ENCODE assay signal across 10 cellular contexts in the genomic region with DNA sequence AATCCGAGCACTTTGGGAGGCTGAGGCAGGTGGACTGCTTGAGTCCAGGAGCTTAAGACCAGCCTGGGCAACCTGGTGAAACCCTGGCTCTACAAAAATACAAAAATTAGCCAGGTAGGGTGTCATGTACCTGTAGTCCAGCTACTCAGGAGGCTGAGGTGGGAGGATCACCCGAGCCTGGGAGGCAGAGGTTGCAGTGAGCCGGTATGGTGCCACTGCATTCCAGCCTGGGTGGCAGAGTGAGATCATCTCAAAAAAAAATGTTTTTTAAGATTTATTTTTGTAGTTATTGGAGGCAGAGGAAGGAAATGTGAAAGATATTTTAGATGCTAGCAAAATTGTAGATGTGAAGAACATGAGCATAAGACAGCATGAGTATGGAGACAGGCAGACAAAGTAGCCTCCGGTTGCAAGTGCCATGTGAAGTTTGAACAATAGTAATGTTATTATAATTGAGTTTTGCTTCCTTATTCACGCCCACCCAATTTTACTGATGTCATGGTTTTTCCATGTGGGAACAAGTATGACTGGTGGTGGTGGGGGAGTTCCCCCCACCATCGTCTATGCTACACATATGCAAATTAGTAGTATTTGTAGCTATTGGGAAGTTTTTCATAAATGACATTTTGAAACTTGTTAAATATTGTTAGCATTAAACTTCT. TPM values are rescaled to one million over a fixed set of nuclear protein-coding genes. Genes with fewer than 3 reads are reported as not detected.
DNase-seq lines count a peak whose midpoint lies in the region; ATAC-seq and TF ChIP-seq lines count a peak whose summit lies in the region.
"Had no signal": no experiment of that assay in that cellular context is flagged by ENCODE, and none has a peak within 500 bp of the region (broad histone marks: within the 10 kb centered on the region; RNA-seq: fewer than 3 reads in every experiment).

No MANE protein-coding gene starts in this region.

- peak; percentile 82 for DNase-seq in activated CD8-positive, alpha-beta T cell treated with anti-CD3 and anti-CD28 coated beads for 36 hours
- no peak for DNase-seq in activated CD8-positive, alpha-beta T cell treated with anti-CD3 and anti-CD28 coated beads, Interleukin-2, amount 10 ng/mL, durations not matched to agents 7 days and 5 days
- DNase-seq in activated naive CD4-positive, alpha-beta T cell treated with anti-CD3 and anti-CD28 coated beads, Interleukin-2, amount 50 U/mL, for 72 hours (ENCODE audit: low spot score in 2 of 2) = peak in 1 of 2 donors; percentile 26
- DNase-seq in stimulated activated effector memory CD8-positive, alpha-beta T cell treated with anti-CD3 and anti-CD28 coated beads, Interleukin-12 subunit alpha, Interleukin-12 subunit beta, amount 100 ng/mL, for 72 hours (ENCODE audit: low spot score in 2 of 2) = peak in 1 of 2 donors; percentile 63
- DNase-seq in NAMALWA (ENCODE audit: low spot score) = no peak
- no peak for DNase-seq in 8988T
- no peak for DNase-seq in Caco-2
- DNase-seq: NCI-H187 treated with DMSO at 0.1 percent for 48 hours, ovary had no signal

- H3K27me3 ChIP-seq in Caco-2 (replicated peaks; ENCODE audit: control insufficient read depth, insufficient read depth, low read length) = no peaks in the 10 kb centered on the region
- H3K27me3 ChIP-seq: ovary had no signal

- intact Hi-C loops in activated CD8-positive, alpha-beta T cell treated with anti-CD3 and anti-CD28 coated beads for 36 hours (cut with micrococcal nuclease) = loop anchor here (5.0 kb wide), 1 partner anchor 82 kb away; no protein-coding TSS in a partner anchor
- intact Hi-C loops in Caco-2 (cut with micrococcal nuclease; ENCODE audit: unreplicated experiment) = no loop called here

- ATAC-seq in activated CD8-positive, alpha-beta T cell treated with anti-CD3 and anti-CD28 coated beads for 36 hours = peak; percentile 82
- ATAC-seq in activated CD8-positive, alpha-beta T cell treated with anti-CD3 and anti-CD28 coated beads, Interleukin-2, amount 10 ng/mL, durations not matched to agents 7 days and 5 days = no peak
- ATAC-seq in HG02798 (IDR thresholded peaks at IDR 0.05; ENCODE audit: poor library complexity, unreplicated experiment) = peak; percentile 60
- ATAC-seq in activated naive CD4-positive, alpha-beta T cell treated with anti-CD3 and anti-CD28 coated beads, Interleukin-2, amount 50 U/mL, for 72 hours = peak; percentile 88 to 96
- ATAC-seq in stimulated activated effector memory CD8-positive, alpha-beta T cell treated with anti-CD3 and anti-CD28 coated beads, Interleukin-12 subunit alpha, Interleukin-12 subunit beta, amount 100 ng/mL, for 72 hours = peak; percentile 84

- H3K4me3 Mint-ChIP-seq in activated CD8-positive, alpha-beta T cell treated with anti-CD3 and anti-CD28 coated beads for 36 hours = peak overlapping the region; percentile 56
- no peak overlapping the region for H3K4me3 Mint-ChIP-seq in activated CD8-positive, alpha-beta T cell treated with anti-CD3 and anti-CD28 coated beads, Interleukin-2, amount 10 ng/mL, durations not matched to agents 7 days and 5 days
- H3K4me3 Mint-ChIP-seq in stimulated activated effector memory CD8-positive, alpha-beta T cell treated with anti-CD3 and anti-CD28 coated beads, Interleukin-12 subunit alpha, Interleukin-12 subunit beta, amount 100 ng/mL, for 72 hours = peak overlapping the region; percentile 45
- H3K4me3 Mint-ChIP-seq in Caco-2 (ENCODE audit: unreplicated experiment) = no peak overlapping the region

- H3K9me3 Mint-ChIP-seq in activated CD8-positive, alpha-beta T cell treated with anti-CD3 and anti-CD28 coated beads for 36 hours = no peaks in the 10 kb centered on the region
- no peaks in the 10 kb centered on the region for H3K9me3 Mint-ChIP-seq in activated CD8-positive, alpha-beta T cell treated with anti-CD3 and anti-CD28 coated beads, Interleukin-2, amount 10 ng/mL, durations not matched to agents 7 days and 5 days (ENCODE audit: insufficient read depth)
- H3K9me3 Mint-ChIP-seq in activated naive CD4-positive, alpha-beta T cell treated with anti-CD3 and anti-CD28 coated beads, Interleukin-2, amount 50 U/mL, for 72 hours = no peaks in the 10 kb centered on the region
- no peaks in the 10 kb centered on the region for H3K9me3 Mint-ChIP-seq in stimulated activated effector memory CD8-positive, alpha-beta T cell treated with anti-CD3 and anti-CD28 coated beads, Interleukin-12 subunit alpha, Interleukin-12 subunit beta, amount 100 ng/mL, for 72 hours
- no peaks in the 10 kb centered on the region for H3K9me3 Mint-ChIP-seq in Caco-2 (ENCODE audit: unreplicated experiment)

- no peaks in the 10 kb centered on the region for H3K27me3 Mint-ChIP-seq in activated CD8-positive, alpha-beta T cell treated with anti-CD3 and anti-CD28 coated beads for 36 hours
- no peaks in the 10 kb centered on the region for H3K27me3 Mint-ChIP-seq in activated CD8-positive, alpha-beta T cell treated with anti-CD3 and anti-CD28 coated beads, Interleukin-2, amount 10 ng/mL, durations not matched to agents 7 days and 5 days (ENCODE audit: low read depth)
- no peaks in the 10 kb centered on the region for H3K27me3 Mint-ChIP-seq in Caco-2 (ENCODE audit: insufficient read depth, unreplicated experiment)

- peaks cover 1% of the 10 kb centered on the region; the same call in 1 of the 2 replicates for H3K36me3 ChIP-seq in Caco-2 (ENCODE audit: control insufficient read depth, insufficient read depth, low read length)
- H3K36me3 ChIP-seq: ovary had no signal

- POLR2A ChIA-PET in activated CD8-positive, alpha-beta T cell treated with anti-CD3 and anti-CD28 coated beads for 36 hours (lab: Charles Lee) = interaction anchor here (0.7 to 1.5 kb wide), 6 partner anchors 9 to 93 kb away, joined by 3 to 5 read pairs (median 3); a partner anchor contains a TSS
- POLR2A ChIA-PET in activated CD8-positive, alpha-beta T cell treated with anti-CD3 and anti-CD28 coated beads, Interleukin-2, amount 10 ng/mL, durations not matched to agents 7 days and 5 days (lab: Charles Lee) = interaction anchor here (1.4 kb wide), 1 partner anchor 17 kb away, joined by 6 read pairs; no protein-coding TSS in a partner anchor
- POLR2A ChIA-PET in Caco-2 (lab: Charles Lee) = no interaction called here

- TF ChIP-seq CTCF in activated CD8-positive, alpha-beta T cell treated with anti-CD3 and anti-CD28 coated beads for 36 hours (IDR thresholded peaks at IDR 0.05) = no peak
- TF ChIP-seq CTCF in Caco-2 (IDR thresholded peaks at IDR 0.05; ENCODE audit: insufficient read depth in 1 of 2, low read depth in 1 of 2, low read length in 1 of 2, severe bottlenecking in 1 of 2, unreplicated experiment in 1 of 2) = no peak

- H3K4me3 ChIP-seq in Caco-2 (ENCODE audit: low read depth, low read length) = no peak overlapping the region
- H3K4me3 ChIP-seq: ovary had no signal

- peaks cover 56% of the 10 kb centered on the region for H3K4me1 Mint-ChIP-seq in activated CD8-positive, alpha-beta T cell treated with anti-CD3 and anti-CD28 coated beads for 36 hours (ENCODE audit: low read depth)
- peaks cover 5% of the 10 kb centered on the region for H3K4me1 Mint-ChIP-seq in activated CD8-positive, alpha-beta T cell treated with anti-CD3 and anti-CD28 coated beads, Interleukin-2, amount 10 ng/mL, durations not matched to agents 7 days and 5 days (ENCODE audit: low read depth)
- H3K4me1 Mint-ChIP-seq in stimulated activated effector memory CD8-positive, alpha-beta T cell treated with anti-CD3 and anti-CD28 coated beads, Interleukin-12 subunit alpha, Interleukin-12 subunit beta, amount 100 ng/mL, for 72 hours = peaks cover 29% of the 10 kb centered on the region
- no peaks in the 10 kb centered on the region for H3K4me1 Mint-ChIP-seq in Caco-2 (ENCODE audit: low read depth, unreplicated experiment)

- peak overlapping the region; percentile 94 for H3K27ac Mint-ChIP-seq in activated CD8-positive, alpha-beta T cell treated with anti-CD3 and anti-CD28 coated beads for 36 hours
- no peak overlapping the region for H3K27ac Mint-ChIP-seq in activated CD8-positive, alpha-beta T cell treated with anti-CD3 and anti-CD28 coated beads, Interleukin-2, amount 10 ng/mL, durations not matched to agents 7 days and 5 days
- peak overlapping the region; percentile 87 to 88 for H3K27ac Mint-ChIP-seq in activated naive CD4-positive, alpha-beta T cell treated with anti-CD3 and anti-CD28 coated beads, Interleukin-2, amount 50 U/mL, for 72 hours
- peak overlapping the region; percentile 86 for H3K27ac Mint-ChIP-seq in stimulated activated effector memory CD8-positive, alpha-beta T cell treated with anti-CD3 and anti-CD28 coated beads, Interleukin-12 subunit alpha, Interleukin-12 subunit beta, amount 100 ng/mL, for 72 hours
- no peak overlapping the region for H3K27ac Mint-ChIP-seq in Caco-2 (ENCODE audit: unreplicated experiment)

- H3K36me3 Mint-ChIP-seq in activated CD8-positive, alpha-beta T cell treated with anti-CD3 and anti-CD28 coated beads for 36 hours (ENCODE audit: low read depth) = peaks cover 67% of the 10 kb centered on the region
- H3K36me3 Mint-ChIP-seq in activated CD8-positive, alpha-beta T cell treated with anti-CD3 and anti-CD28 coated beads, Interleukin-2, amount 10 ng/mL, durations not matched to agents 7 days and 5 days (ENCODE audit: low read depth) = peaks cover 57% of the 10 kb centered on the region
- H3K36me3 Mint-ChIP-seq in activated naive CD4-positive, alpha-beta T cell treated with anti-CD3 and anti-CD28 coated beads, Interleukin-2, amount 50 U/mL, for 72 hours = peaks cover 26 to 33% of the 10 kb centered on the region in 2 donors
- H3K36me3 Mint-ChIP-seq in stimulated activated effector memory CD8-positive, alpha-beta T cell treated with anti-CD3 and anti-CD28 coated beads, Interleukin-12 subunit alpha, Interleukin-12 subunit beta, amount 100 ng/mL, for 72 hours = peaks cover 100% of the 10 kb centered on the region
- H3K36me3 Mint-ChIP-seq in Caco-2 (ENCODE audit: insufficient read depth, unreplicated experiment) = peaks cover 42% of the 10 kb centered on the region

- H3K4me1 ChIP-seq in Caco-2 = no peaks in the 10 kb centered on the region

- CTCF ChIA-PET in activated CD8-positive, alpha-beta T cell treated with anti-CD3 and anti-CD28 coated beads for 36 hours (lab: Charles Lee) = interaction anchor here (1.2 to 1.7 kb wide), 3 partner anchors 85 to 106 kb away, joined by 3 to 4 read pairs (median 3); no protein-coding TSS in a partner anchor
- CTCF ChIA-PET in activated CD8-positive, alpha-beta T cell treated with anti-CD3 and anti-CD28 coated beads, Interleukin-2, amount 10 ng/mL, durations not matched to agents 7 days and 5 days (lab: Charles Lee) = interaction anchor here (1.2 kb wide), 1 partner anchor 81 kb away, joined by 3 read pairs; no protein-coding TSS in a partner anchor
- CTCF ChIA-PET in Caco-2 (lab: Charles Lee) = no interaction called here

- BruUV-seq in Caco-2 (replicated peaks; lab: Mats Ljungman, UMichigan) = no TSS peak

- H3K9me3 ChIP-seq in Caco-2 = no peaks in the 10 kb centered on the region
- H3K9me3 ChIP-seq: ovary had no signal

RNA-seq across cellular contexts. Expression of a gene that starts 18.0 kb away (rescaled TPM):
- 10 to 100 TPM; 84.7 to 85.3 TPM for total RNA-seq in activated CD8-positive, alpha-beta T cell treated with anti-CD3 and anti-CD28 coated beads for 36 hours
- total RNA-seq in activated CD8-positive, alpha-beta T cell treated with anti-CD3 and anti-CD28 coated beads, Interleukin-2, amount 10 ng/mL, durations not matched to agents 7 days and 5 days = 10 to 100 TPM; 20.1 to 21.6 TPM
- 10 to 100 TPM; 23.3 to 93.0 TPM for total RNA-seq in activated naive CD4-positive, alpha-beta T cell treated with anti-CD3 and anti-CD28 coated beads, Interleukin-2, amount 50 U/mL, for 72 hours
- total RNA-seq in Caco-2 (2022) = 11.8 and 12.2 TPM in 2 replicates

Comparison
In these comparisons a context has a peak if more than half of its experiments do, and no peak if none do; other contexts are left out.
1. H3K27ac Mint-ChIP-seq: peak in activated CD8-positive, alpha-beta T cell treated with anti-CD3 and anti-CD28 coated beads for 36 hours (single experiment), activated naive CD4-positive, alpha-beta T cell treated with anti-CD3 and anti-CD28 coated beads, Interleukin-2, amount 50 U/mL, for 72 hours (2 of 2) and stimulated activated effector memory CD8-positive, alpha-beta T cell treated with anti-CD3 and anti-CD28 coated beads, Interleukin-12 subunit alpha, Interleukin-12 subunit beta, amount 100 ng/mL, for 72 hours (single experiment); none in activated CD8-positive, alpha-beta T cell treated with anti-CD3 and anti-CD28 coated beads, Interleukin-2, amount 10 ng/mL, durations not matched to agents 7 days and 5 days (single experiment) and Caco-2 (single experiment).
2. H3K4me3 Mint-ChIP-seq: peak in activated CD8-positive, alpha-beta T cell treated with anti-CD3 and anti-CD28 coated beads for 36 hours (single experiment) and stimulated activated effector memory CD8-positive, alpha-beta T cell treated with anti-CD3 and anti-CD28 coated beads, Interleukin-12 subunit alpha, Interleukin-12 subunit beta, amount 100 ng/mL, for 72 hours (single experiment); none in activated CD8-positive, alpha-beta T cell treated with anti-CD3 and anti-CD28 coated beads, Interleukin-2, amount 10 ng/mL, durations not matched to agents 7 days and 5 days (single experiment) and Caco-2 (single experiment).